Comparison of ENCODE assay signal across 13 cellular contexts in the genomic region with DNA sequence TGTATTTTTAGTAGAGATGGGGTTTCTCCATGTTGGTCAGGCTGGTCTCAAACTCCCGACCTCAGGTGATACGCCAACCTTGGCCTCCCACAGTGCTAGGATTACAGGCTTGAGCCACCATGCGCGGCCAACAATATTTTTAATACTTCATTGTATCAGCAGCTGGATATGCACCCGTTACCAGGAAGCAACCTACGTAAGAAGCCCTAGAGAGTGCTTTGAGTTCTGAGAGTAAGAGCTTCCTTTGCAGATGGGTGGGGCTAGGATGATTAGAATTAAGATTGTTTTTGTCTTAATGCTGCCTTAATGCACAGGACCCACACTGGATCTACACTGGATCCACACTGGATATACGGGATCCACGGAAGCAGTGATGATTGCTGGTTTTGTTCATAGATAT.
"Had no signal": no experiment of that assay in that cellular context is flagged by ENCODE, and none has a peak within 500 bp of the region (broad histone marks: within the 10 kb centered on the region; RNA-seq: fewer than 3 reads in every experiment).

No MANE protein-coding gene starts in this region.

- H3K27me3 Mint-ChIP-seq: activated naive CD8-positive, alpha-beta T cell treated with anti-CD3 and anti-CD28 coated beads for 36 hours had no signal

- H3K9me3 ChIP-seq: ovary, suprapubic skin, upper lobe of left lung had no signal

- DNase-seq: activated CD4-positive, alpha-beta T cell treated with anti-CD3 and anti-CD28 coated beads for 48 hours; activated naive CD8-positive, alpha-beta T cell treated with anti-CD3 and anti-CD28 coated beads for 36 hours; ovary; SIG-M5; stimulated activated CD4-positive, alpha-beta T cell treated with anti-CD3 and anti-CD28 coated beads, Interleukin-12 subunit alpha, Interleukin-12 subunit beta, amount 100 ng/mL, for 4 hours; stimulated activated naive CD4-positive, alpha-beta T cell treated with Interleukin-2 at 50 U/mL for 16 hours; SW 1271; T-helper 9 cell; upper lobe of left lung; WERI-Rb-1 had no signal

- H3K4me1 ChIP-seq: suprapubic skin had no signal

- H3K27me3 ChIP-seq: esophagus muscularis mucosa, ovary, suprapubic skin, upper lobe of left lung had no signal

- H3K27ac ChIP-seq: esophagus muscularis mucosa, ovary, suprapubic skin, WERI-Rb-1 had no signal

- H3K27ac Mint-ChIP-seq: activated naive CD8-positive, alpha-beta T cell treated with anti-CD3 and anti-CD28 coated beads for 36 hours had no signal

- H3K4me3 Mint-ChIP-seq: activated naive CD8-positive, alpha-beta T cell treated with anti-CD3 and anti-CD28 coated beads for 36 hours; neural crest cell had no signal
